ENCODE assay signal across 1 cellular context in the genomic region with DNA sequence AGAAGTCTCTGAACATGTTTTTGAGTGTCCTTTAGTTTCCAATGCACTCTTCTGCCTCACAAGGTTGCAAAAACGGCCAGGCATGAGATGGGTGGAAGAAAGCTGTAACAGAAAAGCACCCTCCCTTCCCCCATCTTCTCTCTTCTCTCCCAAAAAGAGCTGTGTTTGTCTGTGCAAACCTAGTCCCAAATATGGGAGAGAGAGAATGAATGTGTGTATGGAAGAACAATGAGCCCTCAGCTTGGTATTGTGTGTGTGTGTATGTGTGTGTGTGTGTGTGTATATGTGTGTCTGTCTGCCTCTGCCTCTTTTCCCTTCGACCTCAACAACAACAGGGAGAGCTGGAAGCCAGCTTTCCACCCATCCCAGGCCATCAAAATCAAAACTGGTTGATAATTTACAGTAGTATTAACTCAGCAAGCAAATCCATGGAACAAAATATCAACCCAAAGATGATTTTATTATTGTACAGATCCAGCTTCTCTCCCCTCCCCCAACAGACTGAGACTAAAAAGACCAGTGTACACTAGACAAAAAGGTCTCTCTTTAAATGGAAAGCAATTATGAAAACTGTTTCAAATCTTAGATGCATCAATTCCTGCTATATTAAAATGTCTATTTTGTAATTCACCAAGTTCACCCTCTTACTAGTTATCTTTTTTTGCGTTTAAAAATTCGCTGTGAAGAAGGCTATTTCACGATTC.
TF ChIP-seq lines count a peak whose summit lies in the region.

No MANE protein-coding gene starts in this region.

TF ChIP-seq in WTC11, 78 proteins besides CTCF, POLR2A, EP300 and RAD21 (continued from another document):
- TF ChIP-seq, protein P1, sequence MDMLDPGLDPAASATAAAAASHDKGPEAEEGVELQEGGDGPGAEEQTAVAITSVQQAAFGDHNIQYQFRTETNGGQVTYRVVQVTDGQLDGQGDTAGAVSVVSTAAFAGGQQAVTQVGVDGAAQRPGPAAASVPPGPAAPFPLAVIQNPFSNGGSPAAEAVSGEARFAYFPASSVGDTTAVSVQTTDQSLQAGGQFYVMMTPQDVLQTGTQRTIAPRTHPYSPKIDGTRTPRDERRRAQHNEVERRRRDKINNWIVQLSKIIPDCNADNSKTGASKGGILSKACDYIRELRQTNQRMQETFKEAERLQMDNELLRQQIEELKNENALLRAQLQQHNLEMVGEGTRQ (CRISPR knock-in tag; IDR thresholded peaks at IDR 0.05) = no peak
- TF ChIP-seq, protein P2, sequence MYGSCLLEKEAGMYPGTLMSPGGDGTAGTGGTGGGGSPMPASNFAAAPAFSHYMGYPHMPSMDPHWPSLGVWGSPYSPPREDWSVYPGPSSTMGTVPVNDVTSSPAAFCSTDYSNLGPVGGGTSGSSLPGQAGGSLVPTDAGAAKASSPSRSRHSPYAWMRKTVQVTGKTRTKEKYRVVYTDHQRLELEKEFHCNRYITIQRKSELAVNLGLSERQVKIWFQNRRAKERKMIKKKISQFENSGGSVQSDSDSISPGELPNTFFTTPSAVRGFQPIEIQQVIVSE (CRISPR knock-in tag; IDR thresholded peaks at IDR 0.05; ENCODE audit: borderline replicate concordance) = no peak
